ENCODE assay signal across 11 cellular contexts in the genomic region with DNA sequence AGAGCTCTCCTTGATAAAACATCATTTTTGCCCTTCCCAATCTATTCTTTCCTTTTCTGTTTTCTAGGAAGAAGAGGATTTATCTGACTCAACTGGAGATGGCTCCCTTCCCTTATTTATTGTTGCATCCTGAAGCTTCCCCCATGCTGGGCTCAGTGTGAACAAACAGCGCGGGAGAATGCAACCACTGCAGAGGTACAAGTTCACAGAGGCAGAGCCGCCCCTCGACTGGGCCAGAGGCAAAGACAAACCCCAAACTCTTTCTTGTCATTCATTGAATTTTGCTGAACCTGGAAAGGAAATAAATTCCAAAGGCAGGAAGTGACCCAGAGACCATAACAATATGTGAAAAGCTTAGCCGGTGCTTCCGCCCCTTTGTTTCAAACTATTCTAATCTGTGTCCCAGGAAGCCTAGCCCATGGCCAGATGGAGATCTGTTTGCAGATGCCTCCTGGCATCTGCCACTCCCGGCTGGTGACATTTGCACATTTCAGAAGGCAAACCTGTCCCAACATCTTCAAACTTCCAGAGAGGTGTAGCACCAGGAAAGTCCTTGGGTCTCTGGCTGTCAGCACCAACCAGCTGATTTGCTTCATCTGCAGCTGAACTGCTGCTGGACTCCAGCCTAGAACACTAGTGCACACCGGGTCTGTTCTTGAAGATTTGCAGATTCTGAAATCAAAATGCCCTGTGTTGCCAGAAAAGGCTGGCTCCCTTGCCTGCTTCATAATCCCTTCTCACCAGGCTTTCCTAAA.
DNase-seq lines count a peak whose midpoint lies in the region; ATAC-seq and TF ChIP-seq lines count a peak whose summit lies in the region.
"Had no signal": no experiment of that assay in that cellular context is flagged by ENCODE, and none has a peak within 500 bp of the region (broad histone marks: within the 10 kb centered on the region; RNA-seq: fewer than 3 reads in every experiment).

No MANE protein-coding gene starts in this region.

- ATAC-seq in upper lobe of right lung: peak; percentile 7
- ATAC-seq: stimulated activated naive CD8-positive, alpha-beta T cell treated with anti-CD3 and anti-CD28 coated beads, Interleukin-15, Interleukin-2, amounts not matched to agents 100 U/mL and 50 U/mL, for 24 hours had no signal

- H3K36me3 ChIP-seq in upper lobe of right lung: no peaks in the 10 kb centered on the region
- H3K36me3 ChIP-seq in BE2C: no peaks in the 10 kb centered on the region
- H3K36me3 ChIP-seq: neutrophil had no signal

- peak overlapping the region; percentile 75 for H3K27ac ChIP-seq in upper lobe of right lung
- H3K27ac ChIP-seq: neutrophil had no signal

- intact Hi-C loops in upper lobe of right lung (cut with DNase I): no loop called here

- peak; percentile 11 for TF ChIP-seq CTCF in epithelial cell of proximal tubule (conservative IDR thresholded peaks at IDR 0.05; ENCODE audit: low read depth, low read length)
- TF ChIP-seq CTCF in upper lobe of right lung (IDR thresholded peaks at IDR 0.05): no peak
- TF ChIP-seq CTCF in BE2C (IDR thresholded peaks at IDR 0.05; ENCODE audit: low read depth, low read length): no peak

- H3K27me3 ChIP-seq in upper lobe of right lung (no peaks in the 10 kb centered on the region), BE2C (no peaks in the 10 kb centered on the region)
- H3K27me3 ChIP-seq: neutrophil had no signal

- DNase-seq in SIG-M5 treated with dmso at 0.1 percent for 504 hours (lab: John Stamatoyannopoulos, UW; ENCODE audit: unreplicated experiment): peak; percentile 5
- DNase-seq in SIG-M5 (lab: John Stamatoyannopoulos, UW): no peak
- DNase-seq in epithelial cell of proximal tubule (ENCODE audit: low read depth): no peak
- peak; percentile 65 to 84 for DNase-seq in lung microvascular endothelial cell (ENCODE audit: low read depth in 2 of 2)
- no peak for DNase-seq in upper lobe of right lung
- no peak for DNase-seq in NK-92 (lab: John Stamatoyannopoulos, UW; ENCODE audit: unreplicated experiment)
- DNase-seq in activated T-cell treated with anti-CD3 and anti-CD28 coated beads, Interleukin-2, amount 50 U/mL, for 48 hours: no peak
- DNase-seq in BE2C: no peak
- DNase-seq: activated B cell treated with CpG ODN at 0.5 μM for 24 hours; stimulated activated naive CD8-positive, alpha-beta T cell treated with anti-CD3 and anti-CD28 coated beads, Interleukin-15, Interleukin-2, amounts not matched to agents 100 U/mL and 50 U/mL, for 24 hours had no signal

- H3K9me3 ChIP-seq in upper lobe of right lung (no peaks in the 10 kb centered on the region), BE2C (no peaks in the 10 kb centered on the region)
- H3K9me3 ChIP-seq: neutrophil had no signal

- H3K4me1 ChIP-seq in upper lobe of right lung (peaks cover 63% of the 10 kb centered on the region), BE2C (no peaks in the 10 kb centered on the region)

- no peak overlapping the region for H3K4me3 ChIP-seq in epithelial cell of proximal tubule (ENCODE audit: low read depth, low read length)
- no peak overlapping the region for H3K4me3 ChIP-seq in upper lobe of right lung
- H3K4me3 ChIP-seq in BE2C (ENCODE audit: low read depth, low read length): no peak overlapping the region

Comparison
In these comparisons a context has a peak if more than half of its experiments do, and no peak if none do; other contexts are left out.
1. DNase-seq: peak in SIG-M5 treated with dmso at 0.1 percent for 504 hours (single experiment) and lung microvascular endothelial cell (2 of 2); none in SIG-M5 (single experiment), epithelial cell of proximal tubule (single experiment), upper lobe of right lung (single experiment), NK-92 (single experiment), activated T-cell treated with anti-CD3 and anti-CD28 coated beads, Interleukin-2, amount 50 U/mL, for 48 hours (0 of 2) and BE2C (single experiment).